1 cellular context compared by ENCODE assay signal in genomic region chr12:56119361-56119796, GRCh38.
A peak's percentile ranks its signal among the peaks of the same experiment; 100 is the strongest.
TF ChIP-seq lines count a peak whose summit lies in the region.

No MANE protein-coding gene starts in this region.

TF ChIP-seq in HepG2, 621 proteins besides CTCF, POLR2A, EP300 and RAD21 (continues in another document):
- TF ChIP-seq ARID4A (CRISPR knock-in tag; IDR thresholded peaks at IDR 0.05; ENCODE audit: borderline replicate concordance) (peak; percentile 62; the same call in 1 of the 2 replicates), ZNF331 (CRISPR knock-in tag; IDR thresholded peaks at IDR 0.05) (0 out of 2 replicates have a peak, but pooled peaks have one; percentile 35), CEBPZ (IDR thresholded peaks at IDR 0.05; ENCODE audit: low read length) (no peak), HNF4A (CRISPR knock-in tag; IDR thresholded peaks at IDR 0.05) (peak; percentile 25), TEAD3 (CRISPR knock-in tag; optimal IDR thresholded peaks at IDR 0.05; ENCODE audit: borderline replicate concordance) (peak; percentile 58), MNT (IDR thresholded peaks at IDR 0.05) (peak; percentile 82), ZUFSP (CRISPR knock-in tag; IDR thresholded peaks at IDR 0.05; ENCODE audit: borderline replicate concordance) (no peak), SMC3 (IDR thresholded peaks at IDR 0.05; ENCODE audit: low read length) (peak; percentile 81), ZFP90 (CRISPR knock-in tag; IDR thresholded peaks at IDR 0.05; ENCODE audit: borderline replicate concordance) (0 out of 2 replicates have a peak, but pooled peaks have one; percentile 35), DMAP1 (CRISPR knock-in tag; IDR thresholded peaks at IDR 0.05) (peak; percentile 78), NCOA2 (CRISPR knock-in tag; IDR thresholded peaks at IDR 0.05) (0 out of 2 replicates have a peak, but pooled peaks have one; percentile 23), ZNF557 (CRISPR knock-in tag; IDR thresholded peaks at IDR 0.05) (0 out of 2 replicates have a peak, but pooled peaks have one; percentile 33), ZBTB25 (CRISPR knock-in tag; IDR thresholded peaks at IDR 0.05) (peak; percentile 70; the same call in 1 of the 2 replicates), XRCC5 (optimal IDR thresholded peaks at IDR 0.05; ENCODE audit: low read length) (peak; percentile 39), NR1H2 (CRISPR knock-in tag; IDR thresholded peaks at IDR 0.05; ENCODE audit: borderline replicate concordance, low read depth) (no peak), TFDP1 (CRISPR knock-in tag; IDR thresholded peaks at IDR 0.05; ENCODE audit: borderline replicate concordance) (peak; percentile 48; the same call in 1 of the 2 replicates), GABPA (IDR thresholded peaks at IDR 0.05; ENCODE audit: low read depth, low read length) (no peak), GABPA (CRISPR knock-in tag; IDR thresholded peaks at IDR 0.05; ENCODE audit: low read depth) (peak; percentile 58), PHF8 (CRISPR knock-in tag; IDR thresholded peaks at IDR 0.05) (no peak), SRF (IDR thresholded peaks at IDR 0.05; ENCODE audit: low read depth, low read length) (0 out of 2 replicates have a peak, but pooled peaks have one; percentile 16), SAP130 (CRISPR knock-in tag; IDR thresholded peaks at IDR 0.05; ENCODE audit: low read depth) (peak; percentile 93), BHLHE40 (IDR thresholded peaks at IDR 0.05; ENCODE audit: low read length) (peak; percentile 35; the same call in 1 of the 2 replicates), KIAA2018 (CRISPR knock-in tag; IDR thresholded peaks at IDR 0.05; ENCODE audit: borderline replicate concordance) (no peak), PAXIP1 (CRISPR knock-in tag; conservative IDR thresholded peaks at IDR 0.05) (peak; percentile 43), SMAD3 (CRISPR knock-in tag; IDR thresholded peaks at IDR 0.05) (peak; percentile 26; the same call in 1 of the 2 replicates), NR2F1 (CRISPR knock-in tag; IDR thresholded peaks at IDR 0.05) (peak; percentile 33 to 72; a peak in 1 of 4 replicates), ARNTL (CRISPR knock-in tag; IDR thresholded peaks at IDR 0.05) (peak; percentile 80)
